16 cellular contexts compared by ENCODE assay signal in the genomic region with DNA sequence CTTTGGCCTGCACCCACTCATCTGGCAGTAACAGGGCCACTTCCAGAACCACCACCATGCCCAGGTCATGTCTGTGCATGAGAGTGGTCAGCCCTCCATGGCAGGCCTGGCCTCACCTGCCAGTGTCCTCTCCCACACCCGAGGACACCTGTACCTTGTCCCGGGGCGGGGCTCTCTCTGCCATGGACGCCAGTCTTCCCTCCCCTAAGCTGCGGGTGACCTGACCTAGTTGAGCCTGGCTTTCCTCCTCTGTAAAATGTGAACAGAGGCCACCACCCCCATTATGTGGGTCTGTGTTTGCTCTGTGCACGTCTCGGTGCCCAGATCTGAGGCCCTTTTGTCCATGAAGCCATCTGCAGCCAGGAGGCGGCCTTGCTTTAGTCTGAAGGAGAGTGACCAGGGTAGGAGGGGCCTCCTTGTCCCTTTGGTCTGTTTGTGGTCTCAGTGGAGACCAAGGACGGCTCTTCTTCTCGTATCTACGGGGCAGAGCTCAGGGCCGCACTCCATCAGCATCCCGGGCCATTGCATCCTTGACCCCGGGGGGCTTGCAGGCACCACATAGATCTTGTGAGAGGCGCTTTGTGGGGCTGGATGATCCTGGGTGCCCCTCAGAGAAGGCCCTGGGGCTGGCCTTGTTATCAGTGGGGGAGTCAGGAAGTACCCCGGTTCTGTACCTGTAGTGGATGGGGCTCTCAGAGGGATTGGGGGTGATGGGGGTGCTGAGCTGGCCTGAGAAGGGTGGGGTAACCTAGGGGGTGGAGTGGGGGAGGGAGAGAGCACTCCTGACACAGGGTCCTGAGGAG.
DNase-seq lines count a peak whose midpoint lies in the region; ATAC-seq and TF ChIP-seq lines count a peak whose summit lies in the region.
"Had no signal": no experiment of that assay in that cellular context is flagged by ENCODE, and none has a peak within 500 bp of the region (broad histone marks: within the 10 kb centered on the region; RNA-seq: fewer than 3 reads in every experiment).

No MANE protein-coding gene starts in this region.

- H4K20me1 ChIP-seq in HCT116 (ENCODE audit: insufficient read depth) (no peaks in the 10 kb centered on the region), PC-3 (ENCODE audit: low read length) (no peaks in the 10 kb centered on the region)

- H2AFZ ChIP-seq in HCT116 (ENCODE audit: low read depth, low read length, poor library complexity, severe bottlenecking) (no peak overlapping the region), PC-3 (ENCODE audit: low read length) (no peak overlapping the region)

- H3K27ac ChIP-seq in HCT116 (ENCODE audit: low read depth, low read length) = no peak overlapping the region
- H3K27ac ChIP-seq in PC-3 (ENCODE audit: low read length) = no peak overlapping the region
- H3K27ac ChIP-seq: ascending aorta had no signal

- no peak overlapping the region for H3K27ac Mint-ChIP-seq in chondrocyte (ENCODE audit: unreplicated experiment)
- H3K27ac Mint-ChIP-seq: activated CD4-positive, alpha-beta memory T cell treated with anti-CD3 and anti-CD28 coated beads for 36 hours; stimulated activated memory B cell treated with anti-CD40 and anti-IgM and Interleukin-4, amounts not matched to agents 10 μg/mL and 1 μg/mL and 100 μg/mL, for 72 hours had no signal

- no peak for ATAC-seq in HCT116
- ATAC-seq in left colon = peak; percentile 96
- no peak for ATAC-seq in sciatic nerve
- ATAC-seq in PC-3 = no peak
- ATAC-seq in HG03439 (IDR thresholded peaks at IDR 0.05; ENCODE audit: unreplicated experiment) = no peak

- H3K9me2 ChIP-seq in HCT116 (ENCODE audit: insufficient read depth) (no peaks in the 10 kb centered on the region), PC-3 (replicated peaks; ENCODE audit: low read length) (no peaks in the 10 kb centered on the region)

- CTCF ChIA-PET in HCT116 (lab: Charles Lee) (no interaction called here), PC-3 (lab: Charles Lee) (no interaction called here)

- H3K9ac ChIP-seq in HCT116 (ENCODE audit: low read length) (no peak overlapping the region), PC-3 (ENCODE audit: low read length) (no peak overlapping the region)

- POLR2A ChIA-PET in HCT116 (lab: Charles Lee) = no interaction called here
- POLR2A ChIA-PET in PC-3 (lab: Charles Lee; ENCODE audit: unreplicated experiment) = no interaction called here

- H3K4me1 ChIP-seq in HCT116 (ENCODE audit: control insufficient read depth in 1 of 2, insufficient read depth in 2 of 2, low read length in 2 of 2) (no peaks in the 10 kb centered on the region; a peak in 1 of 4 replicates), PC-3 (ENCODE audit: insufficient read depth, low read length) (no peaks in the 10 kb centered on the region)
- H3K4me1 ChIP-seq: ascending aorta had no signal

- H3K36me3 ChIP-seq in HCT116 (ENCODE audit: control insufficient read depth in 1 of 2, insufficient read depth in 2 of 2, low read length in 2 of 2) (no peaks in the 10 kb centered on the region), PC-3 (ENCODE audit: low read depth, low read length) (no peaks in the 10 kb centered on the region)
- H3K36me3 ChIP-seq: ascending aorta had no signal

- H3K9me3 ChIP-seq in HCT116 (ENCODE audit: control insufficient read depth in 1 of 2, insufficient read depth in 1 of 2, low read depth in 1 of 2, low read length in 2 of 2) (no peaks in the 10 kb centered on the region), PC-3 (ENCODE audit: low read length) (no peaks in the 10 kb centered on the region)
- H3K9me3 ChIP-seq: ascending aorta had no signal

- H3K4me3 ChIP-seq in HCT116 (replicated peaks in 1 of 2; ENCODE audit: low read depth in 1 of 2, low read length in 2 of 2) (no peak overlapping the region), PC-3 (ENCODE audit: low read length) (no peak overlapping the region)
- H3K4me3 ChIP-seq: ascending aorta had no signal

- BruUV-seq in HCT116 (replicated peaks; lab: Mats Ljungman, UMichigan) (no TSS peak), PC-3 (replicated peaks; lab: Mats Ljungman, UMichigan) (no TSS peak)

- H3K9me3 Mint-ChIP-seq in chondrocyte (ENCODE audit: low read depth) = no peaks in the 10 kb centered on the region
- H3K9me3 Mint-ChIP-seq: activated CD4-positive, alpha-beta memory T cell treated with anti-CD3 and anti-CD28 coated beads for 36 hours; nephron; stimulated activated memory B cell treated with anti-CD40 and anti-IgM and Interleukin-4, amounts not matched to agents 10 μg/mL and 1 μg/mL and 100 μg/mL, for 72 hours had no signal

- H3K4me1 Mint-ChIP-seq in chondrocyte (ENCODE audit: low read depth) = no peaks in the 10 kb centered on the region
- H3K4me1 Mint-ChIP-seq: stimulated activated memory B cell treated with anti-CD40 and anti-IgM and Interleukin-4, amounts not matched to agents 10 μg/mL and 1 μg/mL and 100 μg/mL, for 72 hours had no signal

- H3K79me2 ChIP-seq in HCT116 (ENCODE audit: insufficient read depth, low read length) (no peaks in the 10 kb centered on the region), PC-3 (ENCODE audit: low read length) (no peaks in the 10 kb centered on the region)

- H3K4me2 ChIP-seq in HCT116 (ENCODE audit: low read length) (no peak overlapping the region), PC-3 (ENCODE audit: low read length) (no peak overlapping the region)

- H3K4me3 Mint-ChIP-seq in chondrocyte (ENCODE audit: unreplicated experiment) = no peak overlapping the region
- H3K4me3 Mint-ChIP-seq: activated CD4-positive, alpha-beta memory T cell treated with anti-CD3 and anti-CD28 coated beads for 36 hours; nephron; stimulated activated memory B cell treated with anti-CD40 and anti-IgM and Interleukin-4, amounts not matched to agents 10 μg/mL and 1 μg/mL and 100 μg/mL, for 72 hours had no signal

- RAD21 ChIA-PET in HCT116 (lab: Charles Lee; ENCODE audit: low non-redundant PET in 1 of 2, low total read pairs in 2 of 2, uncharacterized antibody in 2 of 2, unreplicated experiment in 2 of 2) = no interaction called here

- no peak for DNase-seq in HCT116 (ENCODE audit: low read depth, low spot score)
- DNase-seq in chondrocyte (ENCODE audit: low spot score) = peak; percentile 91
- DNase-seq in left colon = peak; percentile 72 to 76
- DNase-seq in sciatic nerve (ENCODE audit: low spot score) = peak; percentile 56
- no peak for DNase-seq in PC-3
- DNase-seq in DMS53 (lab: John Stamatoyannopoulos, UW) = no peak
- DNase-seq: activated CD4-positive, alpha-beta memory T cell treated with anti-CD3 and anti-CD28 coated beads for 36 hours; C1 segment of cervical spinal cord; H7; KBM-7; NCI-H1105; NCI-H2227 treated with DMSO at 0.1 percent for 48 hours had no signal

- H3K27me3 ChIP-seq in HCT116 (ENCODE audit: insufficient read depth, low read length) (no peaks in the 10 kb centered on the region), PC-3 (ENCODE audit: low read length) (no peaks in the 10 kb centered on the region)
- H3K27me3 ChIP-seq: ascending aorta had no signal

- H3K27me3 Mint-ChIP-seq in chondrocyte (ENCODE audit: low read depth) = peaks cover 3% of the 10 kb centered on the region
- H3K27me3 Mint-ChIP-seq: activated CD4-positive, alpha-beta memory T cell treated with anti-CD3 and anti-CD28 coated beads for 36 hours; stimulated activated memory B cell treated with anti-CD40 and anti-IgM and Interleukin-4, amounts not matched to agents 10 μg/mL and 1 μg/mL and 100 μg/mL, for 72 hours had no signal

- TF ChIP-seq POLR2A in HCT116 (IDR thresholded peaks at IDR 0.05; ENCODE audit: borderline replicate concordance, extremely low read depth, insufficient read depth, insufficient read length) = no peak

- peak in 1 of 3 experiments; percentile 19; a peak in 2 of 6 replicates for TF ChIP-seq CTCF in HCT116 (IDR thresholded peaks at IDR 0.05 in 2 of 3, conservative IDR thresholded peaks at IDR 0.05 in 1 of 3; ENCODE audit: borderline replicate concordance in 1 of 3, insufficient read depth in 1 of 3, low read depth in 2 of 3, low read length in 2 of 3)
- peak; percentile 13 for TF ChIP-seq CTCF in chondrocyte (IDR thresholded peaks at IDR 0.05)
- TF ChIP-seq CTCF in PC-3 (conservative IDR thresholded peaks at IDR 0.05; ENCODE audit: low read depth, low read length) = no peak

- no peaks in the 10 kb centered on the region for H3K36me3 Mint-ChIP-seq in chondrocyte (ENCODE audit: low read depth)
- H3K36me3 Mint-ChIP-seq: activated CD4-positive, alpha-beta memory T cell treated with anti-CD3 and anti-CD28 coated beads for 36 hours; stimulated activated memory B cell treated with anti-CD40 and anti-IgM and Interleukin-4, amounts not matched to agents 10 μg/mL and 1 μg/mL and 100 μg/mL, for 72 hours had no signal

- H3F3A ChIP-seq in PC-3 (ENCODE audit: low read length, unreplicated experiment) = no peaks in the 10 kb centered on the region

- TF ChIP-seq RAD21 in HCT116 (IDR thresholded peaks at IDR 0.05; ENCODE audit: low read depth) = peak; percentile 41; the same call in 1 of the 2 replicates

- intact Hi-C loops in HCT116 (cut with micrococcal nuclease) (no loop called here), left colon (cut with DNase I, micrococcal nuclease) (no loop called here), sciatic nerve (cut with DNase I) (loop anchor here (1.0 kb wide), 1 partner anchor 34 kb away; no protein-coding TSS in a partner anchor), PC-3 (cut with micrococcal nuclease) (no loop called here)

TF ChIP-seq in HCT116, 20 proteins besides CTCF, POLR2A, EP300 and RAD21 (continues in another document):
- TF ChIP-seq, protein P1, sequence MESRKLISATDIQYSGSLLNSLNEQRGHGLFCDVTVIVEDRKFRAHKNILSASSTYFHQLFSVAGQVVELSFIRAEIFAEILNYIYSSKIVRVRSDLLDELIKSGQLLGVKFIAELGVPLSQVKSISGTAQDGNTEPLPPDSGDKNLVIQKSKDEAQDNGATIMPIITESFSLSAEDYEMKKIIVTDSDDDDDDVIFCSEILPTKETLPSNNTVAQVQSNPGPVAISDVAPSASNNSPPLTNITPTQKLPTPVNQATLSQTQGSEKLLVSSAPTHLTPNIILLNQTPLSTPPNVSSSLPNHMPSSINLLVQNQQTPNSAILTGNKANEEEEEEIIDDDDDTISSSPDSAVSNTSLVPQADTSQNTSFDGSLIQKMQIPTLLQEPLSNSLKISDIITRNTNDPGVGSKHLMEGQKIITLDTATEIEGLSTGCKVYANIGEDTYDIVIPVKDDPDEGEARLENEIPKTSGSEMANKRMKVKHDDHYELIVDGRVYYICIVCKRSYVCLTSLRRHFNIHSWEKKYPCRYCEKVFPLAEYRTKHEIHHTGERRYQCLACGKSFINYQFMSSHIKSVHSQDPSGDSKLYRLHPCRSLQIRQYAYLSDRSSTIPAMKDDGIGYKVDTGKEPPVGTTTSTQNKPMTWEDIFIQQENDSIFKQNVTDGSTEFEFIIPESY (IDR thresholded peaks at IDR 0.05; ENCODE audit: extremely low read depth, insufficient replicate concordance, low read length) = no peak
- TF ChIP-seq EZH2 (IDR thresholded peaks at IDR 0.05) = no peak
- TF ChIP-seq POLR2AphosphoS5 (IDR thresholded peaks at IDR 0.05; ENCODE audit: low read depth, low read length) = no peak
- no peak for TF ChIP-seq SRF (IDR thresholded peaks at IDR 0.05; ENCODE audit: low read depth)
- no peak for TF ChIP-seq SP1 (IDR thresholded peaks at IDR 0.05; ENCODE audit: low read depth)
- TF ChIP-seq SIN3A (IDR thresholded peaks at IDR 0.05; ENCODE audit: low read depth) = no peak

Comparison
In these comparisons a context has a peak if more than half of its experiments do, and no peak if none do; other contexts are left out.
1. DNase-seq: peak in chondrocyte (single experiment), left colon (2 of 2) and sciatic nerve (single experiment); none in HCT116 (single experiment), PC-3 (single experiment) and DMS53 (single experiment).